Comparison of ENCODE assay signal across 8 cellular contexts in the genomic region with DNA sequence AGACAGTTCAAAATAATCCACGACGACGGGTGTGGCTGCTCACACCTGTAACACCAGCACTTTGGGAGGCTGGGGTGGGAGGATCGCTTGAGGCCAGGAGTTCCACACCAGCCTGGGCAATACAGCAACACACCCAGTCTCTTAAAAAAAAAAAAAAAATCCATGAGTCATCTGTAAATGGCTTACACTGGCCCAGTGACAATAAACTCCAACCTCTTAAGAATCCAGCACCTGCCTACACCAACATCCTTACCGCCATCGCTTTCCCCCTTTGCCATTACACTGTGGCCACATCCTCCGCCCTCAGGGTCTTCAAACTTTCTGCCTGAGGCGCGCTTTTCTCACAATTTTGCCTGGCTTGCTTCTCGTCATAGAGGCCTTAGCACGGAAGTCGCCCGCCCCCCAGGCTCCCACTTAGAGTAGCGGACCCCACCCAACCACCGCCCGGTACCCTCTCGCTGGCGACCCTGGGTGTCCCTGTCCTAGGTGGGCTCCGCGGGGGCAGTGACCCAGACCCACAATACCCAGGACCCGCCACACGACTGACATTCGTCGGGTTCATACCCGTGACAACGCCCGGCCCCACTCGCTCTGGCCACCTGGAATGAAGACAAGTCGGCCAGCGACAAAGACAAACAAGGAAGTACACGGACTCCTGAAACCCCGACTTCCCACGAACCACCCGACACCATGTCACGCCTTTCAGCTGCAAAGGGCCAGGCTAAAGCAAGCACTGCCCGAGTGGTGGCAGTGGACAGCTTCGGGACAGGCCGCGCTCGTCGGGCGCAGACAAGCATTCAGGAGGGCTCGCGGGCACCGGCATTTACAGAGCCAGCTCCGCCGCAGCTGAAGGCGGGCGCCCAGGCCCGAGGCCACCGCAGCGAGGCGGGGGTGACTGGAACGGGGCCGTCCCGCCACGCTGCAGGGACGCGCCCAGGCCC. TPM values are rescaled to one million over a fixed set of nuclear protein-coding genes. Genes with fewer than 3 reads are reported as not detected.
A peak's percentile ranks its signal among the peaks of the same experiment; 100 is the strongest.
DNase-seq lines count a peak whose midpoint lies in the region; ATAC-seq and TF ChIP-seq lines count a peak whose summit lies in the region.

No MANE protein-coding gene starts in this region.

- peak overlapping the region; percentile 100 for H3K27ac Mint-ChIP-seq in stimulated activated naive B cell treated with anti-CD40 and anti-IgM and Interleukin-4, amounts not matched to agents 10 μg/mL and 1 μg/mL and 100 μg/mL, for 72 hours

- no peak for TF ChIP-seq CTCF in cardiac fibroblast (IDR thresholded peaks at IDR 0.05; ENCODE audit: low read depth, low read length)

- DNase-seq in COLO829 (ENCODE audit: low spot score) = peak; percentile 23
- DNase-seq in RPMI7951 (ENCODE audit: low read depth) = peak; percentile 65
- DNase-seq in cardiac fibroblast (ENCODE audit: low read depth in 2 of 2) = peak; percentile 74 to 87
- DNase-seq in left kidney (ENCODE audit: low read depth, low spot score) = peak; percentile 45
- DNase-seq in stimulated activated naive B cell treated with anti-CD40 and anti-IgM and Interleukin-4, amounts not matched to agents 10 μg/mL and 1 μg/mL and 100 μg/mL, for 72 hours = peak; percentile 43
- no peak for DNase-seq in DMS114 treated with DMSO at 0.1 percent for 48 hours (lab: John Stamatoyannopoulos, UW; ENCODE audit: unreplicated experiment)

- ATAC-seq in GM19025 (IDR thresholded peaks at IDR 0.05; ENCODE audit: low read depth, unreplicated experiment) (peak; percentile 27), HG03135 (IDR thresholded peaks at IDR 0.05; ENCODE audit: unreplicated experiment) (peak; percentile 24)
- ATAC-seq in stimulated activated naive B cell treated with anti-CD40 and anti-IgM and Interleukin-4, amounts not matched to agents 10 μg/mL and 1 μg/mL and 100 μg/mL, for 72 hours (replicated peaks) = peak; percentile 58 to 61

- peak overlapping the region; percentile 97 to 98 for H3K4me3 Mint-ChIP-seq in stimulated activated naive B cell treated with anti-CD40 and anti-IgM and Interleukin-4, amounts not matched to agents 10 μg/mL and 1 μg/mL and 100 μg/mL, for 72 hours

- H3K36me3 Mint-ChIP-seq in stimulated activated naive B cell treated with anti-CD40 and anti-IgM and Interleukin-4, amounts not matched to agents 10 μg/mL and 1 μg/mL and 100 μg/mL, for 72 hours = peaks cover 46 to 60% of the 10 kb centered on the region in 2 donors

- no peaks in the 10 kb centered on the region for H3K27me3 Mint-ChIP-seq in stimulated activated naive B cell treated with anti-CD40 and anti-IgM and Interleukin-4, amounts not matched to agents 10 μg/mL and 1 μg/mL and 100 μg/mL, for 72 hours

- H3K9me3 Mint-ChIP-seq in stimulated activated naive B cell treated with anti-CD40 and anti-IgM and Interleukin-4, amounts not matched to agents 10 μg/mL and 1 μg/mL and 100 μg/mL, for 72 hours = no peaks in the 10 kb centered on the region

- H3K4me3 ChIP-seq in cardiac fibroblast (replicated peaks in 1 of 2; ENCODE audit: low read depth in 2 of 2, low read length in 2 of 2) = peak overlapping the region; percentile 98 to 99

- peaks cover 30 to 54% of the 10 kb centered on the region in 2 donors for H3K4me1 Mint-ChIP-seq in stimulated activated naive B cell treated with anti-CD40 and anti-IgM and Interleukin-4, amounts not matched to agents 10 μg/mL and 1 μg/mL and 100 μg/mL, for 72 hours

RNA-seq across cellular contexts. Expression of gene GOLGA3, which starts 0.6 kb away (rescaled TPM):
- 17.7 and 44.7 TPM in 2 replicates for total RNA-seq in RPMI7951 (2014; rRNA removed; shearing (Covaris generic))

RNA-seq across cellular contexts. Expression of gene CHFR, which starts 59.4 kb away (rescaled TPM):
- total RNA-seq in RPMI7951 (2014; rRNA removed; shearing (Covaris generic)) = 9.8 and 10.2 TPM in 2 replicates
